ENCODE assay signal across 1 cellular context in genomic region chr6:63391203-63391970, GRCh38.
TF ChIP-seq lines count a peak whose summit lies in the region.

No MANE protein-coding gene starts in this region.

TF ChIP-seq in HepG2, 621 proteins besides CTCF, POLR2A, EP300 and RAD21 (continued from another document and continues in another):
- TF ChIP-seq, protein P1, sequence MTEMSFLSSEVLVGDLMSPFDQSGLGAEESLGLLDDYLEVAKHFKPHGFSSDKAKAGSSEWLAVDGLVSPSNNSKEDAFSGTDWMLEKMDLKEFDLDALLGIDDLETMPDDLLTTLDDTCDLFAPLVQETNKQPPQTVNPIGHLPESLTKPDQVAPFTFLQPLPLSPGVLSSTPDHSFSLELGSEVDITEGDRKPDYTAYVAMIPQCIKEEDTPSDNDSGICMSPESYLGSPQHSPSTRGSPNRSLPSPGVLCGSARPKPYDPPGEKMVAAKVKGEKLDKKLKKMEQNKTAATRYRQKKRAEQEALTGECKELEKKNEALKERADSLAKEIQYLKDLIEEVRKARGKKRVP (CRISPR knock-in tag; IDR thresholded peaks at IDR 0.05), result peak in 1 of 2 experiments; percentile 85; a peak in 2 of 4 replicates
- TF ChIP-seq STAG1 (CRISPR knock-in tag; IDR thresholded peaks at IDR 0.05), result peak; percentile 49
- no peak for TF ChIP-seq MTF1 (CRISPR knock-in tag; IDR thresholded peaks at IDR 0.05)
- TF ChIP-seq MAX (IDR thresholded peaks at IDR 0.05), result peak; percentile 98
- TF ChIP-seq GLMP (CRISPR knock-in tag; IDR thresholded peaks at IDR 0.05; ENCODE audit: borderline replicate concordance), result no peak
- TF ChIP-seq ZNF264 (CRISPR knock-in tag; IDR thresholded peaks at IDR 0.05), result peak; percentile 98
- peak; percentile 69; the same call in 1 of the 2 replicates for TF ChIP-seq SPEN (CRISPR knock-in tag; IDR thresholded peaks at IDR 0.05; ENCODE audit: low read depth)
- TF ChIP-seq, protein P2, sequence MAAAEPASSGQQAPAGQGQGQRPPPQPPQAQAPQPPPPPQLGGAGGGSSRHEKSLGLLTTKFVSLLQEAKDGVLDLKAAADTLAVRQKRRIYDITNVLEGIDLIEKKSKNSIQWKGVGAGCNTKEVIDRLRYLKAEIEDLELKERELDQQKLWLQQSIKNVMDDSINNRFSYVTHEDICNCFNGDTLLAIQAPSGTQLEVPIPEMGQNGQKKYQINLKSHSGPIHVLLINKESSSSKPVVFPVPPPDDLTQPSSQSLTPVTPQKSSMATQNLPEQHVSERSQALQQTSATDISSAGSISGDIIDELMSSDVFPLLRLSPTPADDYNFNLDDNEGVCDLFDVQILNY (CRISPR knock-in tag; conservative IDR thresholded peaks at IDR 0.05), result no peak
- no peak for TF ChIP-seq ZEB1 (IDR thresholded peaks at IDR 0.05; ENCODE audit: insufficient replicate concordance, low read depth)
- TF ChIP-seq KLF13 (CRISPR knock-in tag; IDR thresholded peaks at IDR 0.05), result no peak
- TF ChIP-seq ZNF614 (CRISPR knock-in tag; IDR thresholded peaks at IDR 0.05; ENCODE audit: borderline replicate concordance), result peak; percentile 99
- TF ChIP-seq SP1 (IDR thresholded peaks at IDR 0.05), result no peak
- TF ChIP-seq SP1 (CRISPR knock-in tag; IDR thresholded peaks at IDR 0.05), result no peak
- no peak for TF ChIP-seq RFXANK (CRISPR knock-in tag; IDR thresholded peaks at IDR 0.05)
- TF ChIP-seq PAX8 (CRISPR knock-in tag; IDR thresholded peaks at IDR 0.05; ENCODE audit: borderline replicate concordance), result no peak
- TF ChIP-seq CHCHD3 (CRISPR knock-in tag; IDR thresholded peaks at IDR 0.05), result no peak
- peak; percentile 90; the same call in 1 of the 2 replicates for TF ChIP-seq ZNF232 (CRISPR knock-in tag; IDR thresholded peaks at IDR 0.05; ENCODE audit: borderline replicate concordance)
- peak; percentile 91 for TF ChIP-seq ZFP90 (CRISPR knock-in tag; IDR thresholded peaks at IDR 0.05; ENCODE audit: borderline replicate concordance)
- peak; percentile 86; the same call in 1 of the 2 replicates for TF ChIP-seq ZNF543 (CRISPR knock-in tag; IDR thresholded peaks at IDR 0.05)
- TF ChIP-seq SKI (IDR thresholded peaks at IDR 0.05; ENCODE audit: partially characterized antibody), result peak; percentile 81
- TF ChIP-seq DZIP1 (CRISPR knock-in tag; IDR thresholded peaks at IDR 0.05), result no peak
- TF ChIP-seq SALL1 (CRISPR knock-in tag; IDR thresholded peaks at IDR 0.05), result peak; percentile 96
- TF ChIP-seq TCF12 (IDR thresholded peaks at IDR 0.05), result no peak
- no peak; the same call in 1 of the 2 replicates for TF ChIP-seq TCF12 (CRISPR knock-in tag; IDR thresholded peaks at IDR 0.05)
- peak; percentile 48; the same call in 1 of the 2 replicates for TF ChIP-seq ZNF652 (CRISPR knock-in tag; IDR thresholded peaks at IDR 0.05; ENCODE audit: borderline replicate concordance, low read depth)
- TF ChIP-seq ZNF3 (CRISPR knock-in tag; IDR thresholded peaks at IDR 0.05), result no peak; the same call in 1 of the 2 replicates
- TF ChIP-seq RBAK (CRISPR knock-in tag; IDR thresholded peaks at IDR 0.05), result peak; percentile 74; the same call in 1 of the 2 replicates
- no peak for TF ChIP-seq CBX2 (IDR thresholded peaks at IDR 0.05; ENCODE audit: low read depth, low read length)
- TF ChIP-seq CBX2 (CRISPR knock-in tag; IDR thresholded peaks at IDR 0.05; ENCODE audit: low read depth), result no peak
- no peak for TF ChIP-seq ZNF563 (CRISPR knock-in tag; IDR thresholded peaks at IDR 0.05)
- TF ChIP-seq GTF2F1 (IDR thresholded peaks at IDR 0.05; ENCODE audit: low read length), result 0 out of 2 replicates have a peak, but pooled peaks have one; percentile 57
- peak; percentile 95 for TF ChIP-seq ZNF33B (CRISPR knock-in tag; IDR thresholded peaks at IDR 0.05)
- TF ChIP-seq THAP8 (CRISPR knock-in tag; IDR thresholded peaks at IDR 0.05; ENCODE audit: borderline replicate concordance), result no peak
- TF ChIP-seq TBX2 (CRISPR knock-in tag; IDR thresholded peaks at IDR 0.05; ENCODE audit: borderline replicate concordance), result peak; percentile 99
- TF ChIP-seq AKAP8 (CRISPR knock-in tag; IDR thresholded peaks at IDR 0.05), result peak; percentile 68
- peak; percentile 95; the same call in 1 of the 2 replicates for TF ChIP-seq SMARCC2 (IDR thresholded peaks at IDR 0.05)
- TF ChIP-seq MED1 (CRISPR knock-in tag; IDR thresholded peaks at IDR 0.05), result peak; percentile 99
- TF ChIP-seq ZNF607 (CRISPR knock-in tag; IDR thresholded peaks at IDR 0.05; ENCODE audit: borderline replicate concordance), result peak; percentile 95; the same call in 1 of the 2 replicates
- TF ChIP-seq NPAS2 (CRISPR knock-in tag; IDR thresholded peaks at IDR 0.05; ENCODE audit: borderline replicate concordance), result no peak
- TF ChIP-seq ZNF350 (CRISPR knock-in tag; IDR thresholded peaks at IDR 0.05; ENCODE audit: borderline replicate concordance, low read depth), result no peak
- no peak for TF ChIP-seq KAT2B (IDR thresholded peaks at IDR 0.05; ENCODE audit: borderline replicate concordance, low read depth, low read length)
- TF ChIP-seq ZSCAN31 (CRISPR knock-in tag; IDR thresholded peaks at IDR 0.05; ENCODE audit: low read depth), result peak; percentile 95
- TF ChIP-seq HDAC6 (IDR thresholded peaks at IDR 0.05; ENCODE audit: low read depth, low read length), result no peak
- TF ChIP-seq, protein P3, sequence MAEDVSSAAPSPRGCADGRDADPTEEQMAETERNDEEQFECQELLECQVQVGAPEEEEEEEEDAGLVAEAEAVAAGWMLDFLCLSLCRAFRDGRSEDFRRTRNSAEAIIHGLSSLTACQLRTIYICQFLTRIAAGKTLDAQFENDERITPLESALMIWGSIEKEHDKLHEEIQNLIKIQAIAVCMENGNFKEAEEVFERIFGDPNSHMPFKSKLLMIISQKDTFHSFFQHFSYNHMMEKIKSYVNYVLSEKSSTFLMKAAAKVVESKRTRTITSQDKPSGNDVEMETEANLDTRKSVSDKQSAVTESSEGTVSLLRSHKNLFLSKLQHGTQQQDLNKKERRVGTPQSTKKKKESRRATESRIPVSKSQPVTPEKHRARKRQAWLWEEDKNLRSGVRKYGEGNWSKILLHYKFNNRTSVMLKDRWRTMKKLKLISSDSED (CRISPR knock-in tag; IDR thresholded peaks at IDR 0.05), result no peak
- TF ChIP-seq ZNF552 (CRISPR knock-in tag; IDR thresholded peaks at IDR 0.05; ENCODE audit: borderline replicate concordance), result no peak; the same call in 1 of the 2 replicates
- peak; percentile 94; the same call in 1 of the 2 replicates for TF ChIP-seq CENPBD1 (CRISPR knock-in tag; IDR thresholded peaks at IDR 0.05; ENCODE audit: borderline replicate concordance, low read depth)
- peak; percentile 98 for TF ChIP-seq GATA4 (IDR thresholded peaks at IDR 0.05; ENCODE audit: borderline replicate concordance, low read depth)
- no peak for TF ChIP-seq MXD3 (CRISPR knock-in tag; IDR thresholded peaks at IDR 0.05)
- TF ChIP-seq, protein P4, sequence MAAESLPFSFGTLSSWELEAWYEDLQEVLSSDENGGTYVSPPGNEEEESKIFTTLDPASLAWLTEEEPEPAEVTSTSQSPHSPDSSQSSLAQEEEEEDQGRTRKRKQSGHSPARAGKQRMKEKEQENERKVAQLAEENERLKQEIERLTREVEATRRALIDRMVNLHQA (CRISPR knock-in tag; IDR thresholded peaks at IDR 0.05), result no peak
- TF ChIP-seq SIX4 (CRISPR knock-in tag; IDR thresholded peaks at IDR 0.05), result peak; percentile 93
- TF ChIP-seq ZNF556 (CRISPR knock-in tag; IDR thresholded peaks at IDR 0.05; ENCODE audit: borderline replicate concordance), result peak; percentile 33; the same call in 1 of the 2 replicates
- TF ChIP-seq HNF1A (IDR thresholded peaks at IDR 0.05; ENCODE audit: low read depth), result peak; percentile 89
- TF ChIP-seq HNF1A (CRISPR knock-in tag; IDR thresholded peaks at IDR 0.05; ENCODE audit: borderline replicate concordance), result peak; percentile 96
- peak; percentile 93 for TF ChIP-seq NR2F2 (IDR thresholded peaks at IDR 0.05; ENCODE audit: borderline replicate concordance, low read depth)
- no peak for TF ChIP-seq ZNF577 (CRISPR knock-in tag; IDR thresholded peaks at IDR 0.05; ENCODE audit: borderline replicate concordance, low read depth)
- TF ChIP-seq PREB (CRISPR knock-in tag; IDR thresholded peaks at IDR 0.05), result no peak
- TF ChIP-seq, protein P5, sequence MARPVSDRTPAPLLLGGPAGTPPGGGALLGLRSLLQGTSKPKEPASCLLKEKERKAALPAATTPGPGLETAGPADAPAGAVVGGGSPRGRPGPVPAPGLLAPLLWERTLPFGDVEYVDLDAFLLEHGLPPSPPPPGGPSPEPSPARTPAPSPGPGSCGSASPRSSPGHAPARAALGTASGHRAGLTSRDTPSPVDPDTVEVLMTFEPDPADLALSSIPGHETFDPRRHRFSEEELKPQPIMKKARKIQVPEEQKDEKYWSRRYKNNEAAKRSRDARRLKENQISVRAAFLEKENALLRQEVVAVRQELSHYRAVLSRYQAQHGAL (CRISPR knock-in tag; IDR thresholded peaks at IDR 0.05; ENCODE audit: not compliant biosample characterization), result no peak
